ENCODE assay signal across 8 cellular contexts in genomic region chr9:38423939-38424843, GRCh38. TPM values are rescaled to one million over a fixed set of nuclear protein-coding genes. Genes with fewer than 3 reads are reported as not detected.
DNase-seq lines count a peak whose midpoint lies in the region; ATAC-seq and TF ChIP-seq lines count a peak whose summit lies in the region.

IGFBPL1 (minus strand) TSS chr9:38424454; CDS start chr9:38424424, 30 bp downstream.

- intact Hi-C loops in naive thymus-derived CD4-positive, alpha-beta T cell (cut with micrococcal nuclease), result no loop called here
- intact Hi-C loops in PC-9 (cut with micrococcal nuclease; ENCODE audit: unreplicated experiment), result no loop called here

- H3K4me1 ChIP-seq in naive thymus-derived CD4-positive, alpha-beta T cell (ENCODE audit: control insufficient read depth in 2 of 2, insufficient read depth in 2 of 2, low read length in 2 of 2), result no peaks in the 10 kb centered on the region
- H3K4me1 ChIP-seq in PC-9 (replicated peaks; ENCODE audit: insufficient read depth), result no peaks in the 10 kb centered on the region

- no peak within 1 kb of the TSS for H3K4me2 ChIP-seq in PC-9

- ATAC-seq in GM19023 (IDR thresholded peaks at IDR 0.05; ENCODE audit: unreplicated experiment), result peak; percentile 67
- ATAC-seq in naive thymus-derived CD4-positive, alpha-beta T cell, result peak; percentile 52
- no peak for ATAC-seq in GM18867 (IDR thresholded peaks at IDR 0.05; ENCODE audit: unreplicated experiment)

- H3K9me3 Mint-ChIP-seq in naive thymus-derived CD4-positive, alpha-beta T cell, result peaks cover 0 to 2% (median 0%) of the 10 kb centered on the region in 11 donors

- H4K20me1 ChIP-seq in PC-9 (ENCODE audit: insufficient read depth), result no peaks in the 10 kb centered on the region

- CTCF ChIA-PET in naive thymus-derived CD4-positive, alpha-beta T cell (lab: Charles Lee), result no interaction called here
- CTCF ChIA-PET in PC-9 (lab: Charles Lee), result no interaction called here

- H3K36me3 ChIP-seq in naive thymus-derived CD4-positive, alpha-beta T cell (ENCODE audit: control insufficient read depth in 2 of 3, insufficient read depth in 3 of 3, low read length in 3 of 3), result no peaks in the 10 kb centered on the region
- H3K36me3 ChIP-seq in PC-9 (ENCODE audit: low read depth), result no peaks in the 10 kb centered on the region

- no peak within 1 kb of the TSS for H2AFZ ChIP-seq in PC-9

- H3K9me3 ChIP-seq in naive thymus-derived CD4-positive, alpha-beta T cell (ENCODE audit: control insufficient read depth in 2 of 3, low read length in 3 of 3), result no peaks in the 10 kb centered on the region
- no peaks in the 10 kb centered on the region for H3K9me3 ChIP-seq in PC-9 (ENCODE audit: insufficient read depth, low read depth)

- POLR2A ChIA-PET in naive thymus-derived CD4-positive, alpha-beta T cell (lab: Charles Lee), result no interaction called here
- POLR2A ChIA-PET in PC-9 (lab: Charles Lee; ENCODE audit: unreplicated experiment), result no interaction called here

- peaks cover 39 to 57% (median 45%) of the 10 kb centered on the region in 5 donors for H3K27me3 Mint-ChIP-seq in naive thymus-derived CD4-positive, alpha-beta T cell

- H3K79me2 ChIP-seq in PC-9 (ENCODE audit: low read depth), result no peaks in the 10 kb centered on the region

- peak within 1 kb of the TSS in 1 of 9 donors; percentile 19 for H3K27ac Mint-ChIP-seq in naive thymus-derived CD4-positive, alpha-beta T cell

- no peaks in the 10 kb centered on the region for H3F3A ChIP-seq in PC-9 (ENCODE audit: insufficient read depth, low read depth)

- H3K36me3 Mint-ChIP-seq in naive thymus-derived CD4-positive, alpha-beta T cell, result no peaks in the 10 kb centered on the region

- no peak within 1 kb of the TSS for H3K27ac ChIP-seq in naive thymus-derived CD4-positive, alpha-beta T cell (ENCODE audit: low read depth, low read length)
- no peak within 1 kb of the TSS for H3K27ac ChIP-seq in PC-9

- H3K4me3 Mint-ChIP-seq in naive thymus-derived CD4-positive, alpha-beta T cell, result peak within 1 kb of the TSS; percentile 10 to 78 (median 50)

- no peak for DNase-seq in AG10803 (ENCODE audit: low read depth)
- DNase-seq in NCI-H69 (lab: John Stamatoyannopoulos, UW), result peak; percentile 94
- peak; percentile 50 for DNase-seq in epithelial cell of esophagus (ENCODE audit: low read depth)
- peak in 2 of 9 donors; percentile 7 to 22 for DNase-seq in naive thymus-derived CD4-positive, alpha-beta T cell
- no peak for DNase-seq in PC-9
- no peak for DNase-seq in pons (ENCODE audit: low spot score)

- H3K4me3 ChIP-seq in AG10803 (ENCODE audit: low read length), result peak within 1 kb of the TSS; percentile 30
- H3K4me3 ChIP-seq in epithelial cell of esophagus (ENCODE audit: low read length), result no peak within 1 kb of the TSS
- no peak within 1 kb of the TSS for H3K4me3 ChIP-seq in naive thymus-derived CD4-positive, alpha-beta T cell (ENCODE audit: low read length)
- H3K4me3 ChIP-seq in PC-9, result no peak within 1 kb of the TSS

- no peaks in the 10 kb centered on the region for H3K9me2 ChIP-seq in PC-9 (ENCODE audit: insufficient read depth)

- BruUV-seq in PC-9 (replicated peaks; lab: Mats Ljungman, UMichigan), result no TSS peak

- TF ChIP-seq CTCF in AG10803 (conservative IDR thresholded peaks at IDR 0.05; ENCODE audit: low read length), result no peak
- TF ChIP-seq CTCF in epithelial cell of esophagus (IDR thresholded peaks at IDR 0.05; ENCODE audit: insufficient read depth, low read depth, low read length, missing control alignments), result no peak
- TF ChIP-seq CTCF in PC-9 (conservative IDR thresholded peaks at IDR 0.05), result no peak

- H3K27me3 ChIP-seq in naive thymus-derived CD4-positive, alpha-beta T cell (ENCODE audit: control insufficient read depth in 2 of 2, insufficient read depth in 2 of 2, low read length in 2 of 2), result no peaks in the 10 kb centered on the region
- no peaks in the 10 kb centered on the region for H3K27me3 ChIP-seq in PC-9 (ENCODE audit: insufficient read depth, low read depth)

- H3K4me1 Mint-ChIP-seq in naive thymus-derived CD4-positive, alpha-beta T cell, result peaks cover 0 to 7% (median 5%) of the 10 kb centered on the region in 7 donors

RNA-seq across cellular contexts. Expression of gene IGFBPL1, which starts in this region (rescaled TPM):
- total RNA-seq in naive thymus-derived CD4-positive, alpha-beta T cell, result not detected
- polyA plus RNA-seq in naive thymus-derived CD4-positive, alpha-beta T cell, result not detected
- not detected in 2 replicates for total RNA-seq in PC-9 (2021)

Comparison
In these comparisons a context has a peak if more than half of its experiments do, and no peak if none do; other contexts are left out.
1. Peak in ATAC-seq in naive thymus-derived CD4-positive, alpha-beta T cell; RNA of the gene not detected or under 1 TPM.
2. DNase-seq: peak in NCI-H69 (single experiment) and epithelial cell of esophagus (single experiment); none in AG10803 (single experiment), PC-9 (0 of 2) and pons (single experiment).